Comparison of ENCODE assay signal across 19 cellular contexts in the genomic region with DNA sequence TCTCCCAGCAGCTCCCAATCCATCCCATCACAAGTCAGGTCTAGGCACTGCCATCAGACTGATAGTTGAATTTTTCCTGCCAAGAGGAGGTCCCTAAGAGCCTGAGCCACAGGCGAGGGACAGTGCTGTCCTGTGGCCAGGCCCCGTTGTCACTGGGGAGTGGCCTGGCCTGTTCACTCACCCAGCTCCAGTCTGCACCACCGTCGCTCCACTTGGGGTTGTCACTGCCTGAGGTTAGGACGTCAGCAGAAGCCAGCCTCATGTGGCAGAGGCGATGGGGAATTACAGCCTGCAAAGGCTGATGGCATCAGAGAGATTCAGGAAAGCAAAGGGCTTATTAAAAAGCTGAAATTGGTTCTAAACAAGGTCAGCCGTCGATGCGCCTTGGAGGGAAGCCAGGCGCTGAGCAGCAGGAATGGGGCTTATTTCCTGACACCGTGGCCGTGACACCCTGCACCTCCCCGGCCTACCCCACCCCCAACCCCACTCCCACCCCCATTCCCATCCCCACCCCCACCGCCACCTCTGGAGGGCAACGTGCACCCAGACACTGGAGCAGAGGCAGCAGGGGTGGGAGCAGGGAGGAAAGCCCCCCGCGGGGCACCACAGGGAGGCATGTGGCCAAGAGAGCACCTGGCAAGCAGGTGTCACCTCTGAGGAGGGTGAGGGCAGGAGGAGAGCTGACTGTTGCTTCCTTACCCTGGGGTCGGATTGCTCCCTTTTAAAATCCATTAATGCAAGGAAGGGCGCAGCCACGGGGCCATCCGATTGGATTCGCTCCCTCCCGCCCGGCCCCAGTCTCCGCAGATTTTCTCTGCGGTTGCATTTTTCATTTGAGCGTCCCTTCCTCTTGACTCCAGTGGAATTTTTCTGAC. TPM values are rescaled to one million over a fixed set of nuclear protein-coding genes. Genes with fewer than 3 reads are reported as not detected.
DNase-seq lines count a peak whose midpoint lies in the region; ATAC-seq and TF ChIP-seq lines count a peak whose summit lies in the region.
"Had no signal": no experiment of that assay in that cellular context is flagged by ENCODE, and none has a peak within 500 bp of the region (broad histone marks: within the 10 kb centered on the region; RNA-seq: fewer than 3 reads in every experiment).

No MANE protein-coding gene starts in this region.

- TF ChIP-seq CTCF in glutamatergic neuron (IDR thresholded peaks at IDR 0.05; ENCODE audit: partially characterized antibody, unreplicated experiment) (no peak), MCF 10A (IDR thresholded peaks at IDR 0.05; ENCODE audit: unreplicated experiment) (no peak)

- no TSS peak for BruUV-seq in MCF 10A (replicated peaks; lab: Mats Ljungman, UMichigan)

- POLR2A ChIA-PET in MCF 10A (lab: Yijun Ruan, JAX) = no interaction called here

- H3K9me3 Mint-ChIP-seq in glutamatergic neuron (ENCODE audit: unreplicated experiment) (peaks cover 16% of the 10 kb centered on the region), MCF 10A (ENCODE audit: unreplicated experiment) (no peaks in the 10 kb centered on the region)

- H3K36me3 Mint-ChIP-seq in glutamatergic neuron (ENCODE audit: unreplicated experiment) (peaks cover 4% of the 10 kb centered on the region), MCF 10A (ENCODE audit: insufficient read depth, unreplicated experiment) (no peaks in the 10 kb centered on the region)

- peak overlapping the region; percentile 53 for H3K27ac Mint-ChIP-seq in glutamatergic neuron (ENCODE audit: unreplicated experiment)
- no peak overlapping the region for H3K27ac Mint-ChIP-seq in MCF 10A (ENCODE audit: low read depth, unreplicated experiment)
- H3K27ac Mint-ChIP-seq: B cell had no signal

- H3K4me3 Mint-ChIP-seq in glutamatergic neuron (ENCODE audit: unreplicated experiment) = peak overlapping the region; percentile 63
- no peak overlapping the region for H3K4me3 Mint-ChIP-seq in MCF 10A (ENCODE audit: unreplicated experiment)
- H3K4me3 Mint-ChIP-seq: B cell had no signal

- ATAC-seq in GM18519 (IDR thresholded peaks at IDR 0.05; ENCODE audit: low FRiP score, unreplicated experiment) = no peak
- ATAC-seq: activated CD4-positive, CD25-positive, alpha-beta regulatory T cell treated with anti-CD3 and anti-CD28 coated beads, Interleukin-2, amount 50 U/mL, for 24 hours had no signal

- H3K27me3 Mint-ChIP-seq in glutamatergic neuron (ENCODE audit: unreplicated experiment) = peaks cover 22% of the 10 kb centered on the region
- peaks cover 33% of the 10 kb centered on the region for H3K27me3 Mint-ChIP-seq in MCF 10A (ENCODE audit: insufficient read depth, unreplicated experiment)

- DNase-seq in DMS153 (lab: John Stamatoyannopoulos, UW) (peak; percentile 66), NCI-H1092 (lab: John Stamatoyannopoulos, UW) (peak; percentile 49), NCI-H2196 treated with DMSO at 0.1 percent for 48 hours (lab: John Stamatoyannopoulos, UW; ENCODE audit: unreplicated experiment) (peak; percentile 56), glutamatergic neuron (no peak), NOMO-1 (lab: John Stamatoyannopoulos, UW; ENCODE audit: unreplicated experiment in 2 of 2) (no peak), MCF 10A (ENCODE audit: unreplicated experiment) (no peak)
- no peak for DNase-seq in stimulated activated CD4-positive, alpha-beta T cell treated with anti-CD3 and anti-CD28 coated beads, Interleukin-15, amount 100 ng/mL, for 24 hours
- DNase-seq: activated gamma-delta T cell, aorta, DMS 273 treated with DMSO at 0.1 percent for 48 hours, MG63, small intestine, T-helper 2 cell, tibial artery had no signal

- CTCF ChIA-PET in MCF 10A (lab: Yijun Ruan, JAX) = interaction anchor here (0.6 to 0.7 kb wide), 3 partner anchors 35 to 1134 kb away, joined by 3 read pairs; no protein-coding TSS in a partner anchor

- intact Hi-C loops in MCF 10A (cut with micrococcal nuclease) = no loop called here

- peaks cover 38% of the 10 kb centered on the region for H3K4me1 Mint-ChIP-seq in glutamatergic neuron (ENCODE audit: low read depth, unreplicated experiment)
- H3K4me1 Mint-ChIP-seq in MCF 10A (ENCODE audit: insufficient read depth, unreplicated experiment) = no peaks in the 10 kb centered on the region
- H3K4me1 Mint-ChIP-seq: B cell had no signal

RNA-seq across cellular contexts. Expression of a gene that starts 3.1 kb away (rescaled TPM):
- total RNA-seq in glutamatergic neuron (ENCODE audit: unreplicated experiment) (1.8 TPM), MCF 10A (2022) (not detected in 2 replicates)
- total RNA-seq: aorta, B cell, chondrocyte, prostate gland had no signal

RNA-seq across cellular contexts. Expression of a gene that starts 23.9 kb away (rescaled TPM):
- total RNA-seq in glutamatergic neuron (ENCODE audit: unreplicated experiment) = 0.51 TPM
- total RNA-seq in MCF 10A (2022) = not detected in 2 replicates
- total RNA-seq: aorta, B cell, chondrocyte had no signal

Comparison
In these comparisons a context has a peak if more than half of its experiments do, and no peak if none do; other contexts are left out.
1. DNase-seq: peak in DMS153 (single experiment), NCI-H1092 (single experiment) and NCI-H2196 treated with DMSO at 0.1 percent for 48 hours (single experiment); none in glutamatergic neuron (single experiment), NOMO-1 (0 of 2), MCF 10A (single experiment) and stimulated activated CD4-positive, alpha-beta T cell treated with anti-CD3 and anti-CD28 coated beads, Interleukin-15, amount 100 ng/mL, for 24 hours (single experiment).